Comparison of ENCODE assay signal across 24 cellular contexts in genomic region chr2:31260870-31261269, GRCh38. TPM values are rescaled to one million over a fixed set of nuclear protein-coding genes. Genes with fewer than 3 reads are reported as not detected.
"Had no signal": no experiment of that assay in that cellular context is flagged by ENCODE, and none has a peak within 500 bp of the region (broad histone marks: within the 10 kb centered on the region; RNA-seq: fewer than 3 reads in every experiment).

No MANE protein-coding gene starts in this region.

- H3K27me3 Mint-ChIP-seq: activated CD8-positive, alpha-beta memory T cell treated with anti-CD3 and anti-CD28 coated beads, Interleukin-2, amount 10 ng/mL, durations not matched to agents 7 days and 5 days; activated naive CD4-positive, alpha-beta T cell treated with anti-CD3 and anti-CD28 coated beads, Interleukin-2, amount 50 U/mL, for 24 hours; activated T-cell treated with anti-CD3 and anti-CD28 coated beads, Interleukin-2, amount 50 U/mL, for 24 hours had no signal

- H3K27me3 ChIP-seq: ascending aorta, body of pancreas had no signal

- H3K27ac ChIP-seq: ascending aorta, body of pancreas had no signal

- H3K9me3 Mint-ChIP-seq: activated naive CD4-positive, alpha-beta T cell treated with anti-CD3 and anti-CD28 coated beads, Interleukin-2, amount 50 U/mL, for 24 hours; activated T-cell treated with anti-CD3 and anti-CD28 coated beads, Interleukin-2, amount 50 U/mL, for 24 hours; activated T-helper 1 cell treated with anti-CD3 and anti-CD28 coated beads, Interleukin-12 subunit alpha, Interleukin-12 subunit beta, Interleukin-2, Interleukin-4 antibody, amounts not matched to agents 30 ng/mL and 10 ng/mL and 1 ng/mL, durations not matched to agents 14 hours and 24 hours and 36 hours; T-helper 1 cell treated with Interleukin-12 subunit alpha and Interleukin-12 subunit beta and Interleukin-4 antibody, amounts not matched to agents 30 μg/mL and 1 μg/mL, for 36 hours; WTC11 had no signal

- DNase-seq: activated CD4-positive, alpha-beta T cell treated with anti-CD3 and anti-CD28 coated beads for 48 hours; activated CD4-positive, alpha-beta T cell treated with anti-CD3 and anti-CD28 coated beads, Interleukin-2, amount 50 U/mL, for 4 hours; activated CD4-positive, CD25-positive, alpha-beta regulatory T cell treated with anti-CD3 and anti-CD28 coated beads, Interleukin-2, amount 50 U/mL, for 72 hours; activated CD8-positive, alpha-beta memory T cell treated with anti-CD3 and anti-CD28 coated beads, Interleukin-2, amount 10 ng/mL, durations not matched to agents 7 days and 5 days; activated effector memory CD4-positive, alpha-beta T cell treated with Interleukin-2 at 50 U/mL for 16 hours; activated naive CD4-positive, alpha-beta T cell; activated T-cell treated with anti-CD3 and anti-CD28 coated beads, Interleukin-2, amount 50 U/mL, for 24 hours; body of pancreas; Kasumi-1; NCI-H1105 treated with DMSO at 0.1 percent for 48 hours; NCI-H1436 treated with DMSO at 0.1 percent for 48 hours; NCI-H187; NCI-H2081; NCI-H446 treated with DMSO at 0.1 percent for 48 hours; NCI-H524 treated with DMSO at 0.1 percent for 48 hours; NCI-H774; PC-3; SHP77 treated with DMSO at 0.1 percent for 48 hours had no signal

- H3K27ac Mint-ChIP-seq: activated CD8-positive, alpha-beta memory T cell treated with anti-CD3 and anti-CD28 coated beads, Interleukin-2, amount 10 ng/mL, durations not matched to agents 7 days and 5 days; activated naive CD4-positive, alpha-beta T cell treated with anti-CD3 and anti-CD28 coated beads, Interleukin-2, amount 50 U/mL, for 24 hours; activated T-cell treated with anti-CD3 and anti-CD28 coated beads, Interleukin-2, amount 50 U/mL, for 24 hours; activated T-helper 1 cell treated with anti-CD3 and anti-CD28 coated beads, Interleukin-12 subunit alpha, Interleukin-12 subunit beta, Interleukin-2, Interleukin-4 antibody, amounts not matched to agents 30 ng/mL and 10 ng/mL and 1 ng/mL, durations not matched to agents 14 hours and 24 hours and 36 hours; T-helper 1 cell treated with Interleukin-12 subunit alpha and Interleukin-12 subunit beta and Interleukin-4 antibody, amounts not matched to agents 30 μg/mL and 1 μg/mL, for 36 hours; WTC11 had no signal

- H3K4me1 ChIP-seq: ascending aorta, body of pancreas had no signal

- H3K4me1 Mint-ChIP-seq: activated CD8-positive, alpha-beta memory T cell treated with anti-CD3 and anti-CD28 coated beads, Interleukin-2, amount 10 ng/mL, durations not matched to agents 7 days and 5 days; activated naive CD4-positive, alpha-beta T cell treated with anti-CD3 and anti-CD28 coated beads, Interleukin-2, amount 50 U/mL, for 24 hours had no signal

- H3K36me3 Mint-ChIP-seq: activated CD8-positive, alpha-beta memory T cell treated with anti-CD3 and anti-CD28 coated beads, Interleukin-2, amount 10 ng/mL, durations not matched to agents 7 days and 5 days had no signal

- H3K4me3 Mint-ChIP-seq: activated CD8-positive, alpha-beta memory T cell treated with anti-CD3 and anti-CD28 coated beads, Interleukin-2, amount 10 ng/mL, durations not matched to agents 7 days and 5 days; activated naive CD4-positive, alpha-beta T cell treated with anti-CD3 and anti-CD28 coated beads, Interleukin-2, amount 50 U/mL, for 24 hours; activated T-cell treated with anti-CD3 and anti-CD28 coated beads, Interleukin-2, amount 50 U/mL, for 24 hours; activated T-helper 1 cell treated with anti-CD3 and anti-CD28 coated beads, Interleukin-12 subunit alpha, Interleukin-12 subunit beta, Interleukin-2, Interleukin-4 antibody, amounts not matched to agents 30 ng/mL and 10 ng/mL and 1 ng/mL, durations not matched to agents 14 hours and 24 hours and 36 hours; T-helper 1 cell treated with Interleukin-12 subunit alpha and Interleukin-12 subunit beta and Interleukin-4 antibody, amounts not matched to agents 30 μg/mL and 1 μg/mL, for 36 hours; WTC11 had no signal

- H3K9me3 ChIP-seq: ascending aorta, body of pancreas had no signal

RNA-seq across cellular contexts. Expression of gene CAPN14, which starts 43.6 kb away (rescaled TPM):
- total RNA-seq: ascending aorta, body of pancreas, K562, PC-3 had no signal
